ENCODE assay signal across 8 cellular contexts in the genomic region with DNA sequence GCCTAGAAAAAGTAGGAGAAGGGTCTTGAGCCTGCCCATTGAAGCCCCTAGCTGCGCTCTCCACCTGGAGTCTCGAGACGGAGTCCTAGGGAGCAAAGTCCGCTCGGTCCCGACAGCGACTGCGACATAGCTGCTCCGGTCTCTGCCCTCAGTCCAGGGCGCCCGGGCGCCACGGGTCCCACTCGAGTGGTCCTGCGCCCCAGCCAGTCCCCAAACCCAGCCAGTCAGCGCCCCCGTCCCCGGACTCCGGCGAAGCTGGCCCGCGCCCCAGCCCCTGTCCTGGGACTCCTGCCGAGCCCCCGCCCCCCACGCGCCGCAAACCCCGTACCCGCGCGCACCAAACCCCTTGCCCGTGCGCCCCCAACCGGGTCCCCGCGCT. TPM values are rescaled to one million over a fixed set of nuclear protein-coding genes. Genes with fewer than 3 reads are reported as not detected.
DNase-seq lines count a peak whose midpoint lies in the region; ATAC-seq, FAIRE-seq and TF ChIP-seq lines count a peak whose summit lies in the region.

No MANE protein-coding gene starts in this region.

- H3K27me3 ChIP-seq in HL-60 (ENCODE audit: insufficient read depth, poor library complexity, severe bottlenecking) (peaks cover 18% of the 10 kb centered on the region), adipocyte (replicated peaks; ENCODE audit: control insufficient read depth, insufficient read depth, low read length) (no peaks in the 10 kb centered on the region), iPS-20b (ENCODE audit: insufficient read depth, low read length) (peaks cover 21% of the 10 kb centered on the region), small intestine (ENCODE audit: control insufficient read depth in 2 of 2, insufficient read depth in 2 of 2, low read length in 2 of 2) (no peaks in the 10 kb centered on the region)

- no peak overlapping the region for H3K27ac ChIP-seq in HL-60 (replicated peaks)
- H3K27ac ChIP-seq in iPS-20b (ENCODE audit: low read length) = no peak overlapping the region
- H3K27ac ChIP-seq in small intestine (ENCODE audit: low read depth in 1 of 2, low read length in 1 of 2) = peak overlapping the region; percentile 84 to 85

- H3K9me3 ChIP-seq in adipocyte (ENCODE audit: control insufficient read depth, low read length) (no peaks in the 10 kb centered on the region), iPS-20b (ENCODE audit: insufficient read depth, low read depth, low read length) (no peaks in the 10 kb centered on the region), small intestine (ENCODE audit: control insufficient read depth, low read depth) (no peaks in the 10 kb centered on the region)

- no peak for TF ChIP-seq CTCF in HL-60 (IDR thresholded peaks at IDR 0.05; ENCODE audit: insufficient read depth, low read length)

- no peak for ATAC-seq in HG02852 (IDR thresholded peaks at IDR 0.05; ENCODE audit: unreplicated experiment)
- no peak for ATAC-seq in GM19452 (IDR thresholded peaks at IDR 0.05; ENCODE audit: unreplicated experiment)

- 1 to 2% (median 2%) methylated on average over 24 to 36 of the region's 36 CpGs for WGBS in small intestine, 3 donors

- DNase-seq in HL-60 (ENCODE audit: low read depth in 1 of 2, low spot score in 1 of 2) = no peak
- peak; percentile 59 for DNase-seq in adipocyte (ENCODE audit: low read depth)
- DNase-seq in small intestine = peak; percentile 74
- DNase-seq in activated CD4-positive, alpha-beta T cell treated with anti-CD3 and anti-CD28 coated beads, Interleukin-2, amount 50 U/mL, for 48 hours = no peak
- no peak for DNase-seq in iPS-NIHi11 (ENCODE audit: low spot score)

- H3K4me1 ChIP-seq in adipocyte (ENCODE audit: control insufficient read depth, insufficient read depth, low read length) = peaks cover 62% of the 10 kb centered on the region
- H3K4me1 ChIP-seq in iPS-20b (ENCODE audit: insufficient read depth, low read length) = peaks cover 10% of the 10 kb centered on the region
- peaks cover 2 to 15% of the 10 kb centered on the region in 2 donors for H3K4me1 ChIP-seq in small intestine (ENCODE audit: control insufficient read depth in 2 of 2, insufficient read depth in 1 of 2, low read depth in 1 of 2, low read length in 1 of 2)

- H3K4me3 ChIP-seq in HL-60 (replicated peaks; ENCODE audit: insufficient read depth, low read length) (peak overlapping the region; percentile 63), adipocyte (ENCODE audit: low read length) (peak overlapping the region; percentile 84), iPS-20b (ENCODE audit: low read length) (peak overlapping the region; percentile 78), small intestine (ENCODE audit: low read depth in 1 of 2, low read length in 2 of 2) (peak overlapping the region; percentile 72 to 85)

- no peak for FAIRE-seq in small intestine (lab: Jason Lieb, UNC)

- no peaks in the 10 kb centered on the region for H3K36me3 ChIP-seq in adipocyte (ENCODE audit: control insufficient read depth, insufficient read depth, low read length, severe bottlenecking)
- H3K36me3 ChIP-seq in iPS-20b (ENCODE audit: insufficient read depth, low read depth, low read length) = no peaks in the 10 kb centered on the region; the same call in 1 of the 2 replicates
- H3K36me3 ChIP-seq in small intestine (ENCODE audit: control insufficient read depth in 2 of 2, insufficient read depth in 2 of 2, low read length in 2 of 2) = no peaks in the 10 kb centered on the region

- peak overlapping the region; percentile 88 for H3K9ac ChIP-seq in adipocyte (ENCODE audit: low read length)
- peak overlapping the region; percentile 72 for H3K9ac ChIP-seq in iPS-20b (ENCODE audit: low read depth, low read length)

RNA-seq across cellular contexts. Expression of a gene that starts 0.5 kb away (rescaled TPM):
- 10 to 100 TPM; 17.2 to 29.7 (median 24.9) TPM for polyA plus RNA-seq in small intestine

Comparison
In these comparisons a context has a peak if more than half of its experiments do, and no peak if none do; other contexts are left out.
1. DNase-seq: peak in adipocyte (single experiment) and small intestine (single experiment); none in HL-60 (0 of 2), activated CD4-positive, alpha-beta T cell treated with anti-CD3 and anti-CD28 coated beads, Interleukin-2, amount 50 U/mL, for 48 hours (0 of 2) and iPS-NIHi11 (single experiment).
2. H3K27ac ChIP-seq: peak in small intestine (2 of 2); none in HL-60 (single experiment) and iPS-20b (single experiment).
3. Peak in every context shown above with its lines, with median percentiles within 50 percentile points of each other: H3K4me3 ChIP-seq.